Comparison of ENCODE assay signal across 26 cellular contexts in genomic region chrX:47210661-47211425, GRCh38.
"Had no signal": no experiment of that assay in that cellular context is flagged by ENCODE, and none has a peak within 500 bp of the region (broad histone marks: within the 10 kb centered on the region; RNA-seq: fewer than 3 reads in every experiment).

No MANE protein-coding gene starts in this region.

- H3K27me3 ChIP-seq: esophagus muscularis mucosa, foreskin keratinocyte, uterus had no signal

- ATAC-seq: activated T-cell treated with anti-CD3 and anti-CD28 coated beads, Interleukin-2, amount 50 U/mL, for 72 hours; foreskin keratinocyte; left lobe of liver; sciatic nerve; stimulated activated memory B cell treated with anti-CD40 and anti-IgM and Interleukin-4, amounts not matched to agents 10 μg/mL and 1 μg/mL and 100 μg/mL, for 72 hours; stimulated activated naive CD8-positive, alpha-beta T cell treated with anti-CD3 and anti-CD28 coated beads, Interleukin-15, amount 100 ng/mL, for 72 hours had no signal

- H3K4me1 Mint-ChIP-seq: nephron had no signal

- H3K4me3 Mint-ChIP-seq: activated CD4-positive, alpha-beta memory T cell treated with anti-CD3 and anti-CD28 coated beads for 36 hours; activated CD4-positive, alpha-beta T cell treated with anti-CD3 and anti-CD28 coated beads, Interleukin-2, amount 10 ng/mL, durations not matched to agents 24 days and 14 days; activated naive CD8-positive, alpha-beta T cell; activated T-cell treated with anti-CD3 and anti-CD28 coated beads, Interleukin-2, amount 50 U/mL, for 72 hours; dendritic cell treated with granulocyte-macrophage colony-stimulating factor and Interleukin-4, amounts not matched to agents 40 ng/mL and 50 ng/mL, for 4 days; endodermal cell; nephron; stimulated activated memory B cell treated with anti-CD40 and anti-IgM and Interleukin-4, amounts not matched to agents 10 μg/mL and 1 μg/mL and 100 μg/mL, for 72 hours; stimulated activated naive CD8-positive, alpha-beta T cell treated with anti-CD3 and anti-CD28 coated beads, Interleukin-15, amount 100 ng/mL, for 72 hours; type B pancreatic cell had no signal

- H3K27ac Mint-ChIP-seq: activated CD4-positive, alpha-beta memory T cell treated with anti-CD3 and anti-CD28 coated beads for 36 hours; activated naive CD8-positive, alpha-beta T cell; dendritic cell treated with granulocyte-macrophage colony-stimulating factor and Interleukin-4, amounts not matched to agents 40 ng/mL and 50 ng/mL, for 4 days; nephron; type B pancreatic cell had no signal

- DNase-seq: activated CD4-positive, alpha-beta memory T cell treated with anti-CD3 and anti-CD28 coated beads for 36 hours; activated CD4-positive, alpha-beta T cell treated with anti-CD3 and anti-CD28 coated beads, Interleukin-2, amount 10 ng/mL, durations not matched to agents 24 days and 14 days; activated CD4-positive, CD25-positive, alpha-beta regulatory T cell treated with anti-CD3 and anti-CD28 coated beads, Interleukin-2, amount 50 U/mL, for 72 hours; activated naive CD4-positive, alpha-beta T cell; activated T-cell treated with anti-CD3 and anti-CD28 coated beads, Interleukin-2, amount 50 U/mL, for 72 hours; amniotic stem cell; central memory CD4-positive, alpha-beta T cell; endodermal cell; foreskin keratinocyte; hippocampal formation; stimulated activated CD4-positive, alpha-beta T cell treated with anti-CD3 and anti-CD28 coated beads, Interleukin-4, amount 100 ng/mL, for 24 hours; stimulated activated naive CD8-positive, alpha-beta T cell treated with anti-CD3 and anti-CD28 coated beads, Interleukin-15, amount 100 ng/mL, for 72 hours; substantia nigra; T-helper 2 cell; uterus had no signal

- H3K27ac ChIP-seq: esophagus muscularis mucosa, foreskin keratinocyte, skin epidermis, uterus had no signal

- H3K9me3 Mint-ChIP-seq: activated CD4-positive, alpha-beta memory T cell treated with anti-CD3 and anti-CD28 coated beads for 36 hours; activated CD4-positive, alpha-beta T cell treated with anti-CD3 and anti-CD28 coated beads, Interleukin-2, amount 10 ng/mL, durations not matched to agents 24 days and 14 days; activated T-cell treated with anti-CD3 and anti-CD28 coated beads, Interleukin-2, amount 50 U/mL, for 72 hours; dendritic cell treated with granulocyte-macrophage colony-stimulating factor and Interleukin-4, amounts not matched to agents 40 ng/mL and 50 ng/mL, for 4 days; endodermal cell; nephron; stimulated activated memory B cell treated with anti-CD40 and anti-IgM and Interleukin-4, amounts not matched to agents 10 μg/mL and 1 μg/mL and 100 μg/mL, for 72 hours; stimulated activated naive CD8-positive, alpha-beta T cell treated with anti-CD3 and anti-CD28 coated beads, Interleukin-15, amount 100 ng/mL, for 72 hours; type B pancreatic cell had no signal

- H3K36me3 Mint-ChIP-seq: activated naive CD8-positive, alpha-beta T cell had no signal

- H3K9me3 ChIP-seq: esophagus muscularis mucosa, uterus had no signal

- H3K4me1 ChIP-seq: foreskin keratinocyte, uterus had no signal

- H3K36me3 ChIP-seq: uterus had no signal

- H3K27me3 Mint-ChIP-seq: activated CD4-positive, alpha-beta memory T cell treated with anti-CD3 and anti-CD28 coated beads for 36 hours; activated CD4-positive, alpha-beta T cell treated with anti-CD3 and anti-CD28 coated beads, Interleukin-2, amount 10 ng/mL, durations not matched to agents 24 days and 14 days; activated naive CD8-positive, alpha-beta T cell; dendritic cell treated with granulocyte-macrophage colony-stimulating factor and Interleukin-4, amounts not matched to agents 40 ng/mL and 50 ng/mL, for 4 days; progenitor cell of endocrine pancreas; stimulated activated memory B cell treated with anti-CD40 and anti-IgM and Interleukin-4, amounts not matched to agents 10 μg/mL and 1 μg/mL and 100 μg/mL, for 72 hours; stimulated activated naive CD8-positive, alpha-beta T cell treated with anti-CD3 and anti-CD28 coated beads, Interleukin-15, amount 100 ng/mL, for 72 hours; type B pancreatic cell had no signal

- H3K4me3 ChIP-seq: esophagus muscularis mucosa, lung, skin epidermis, uterus had no signal
